8 cellular contexts compared by ENCODE assay signal in genomic region chr12:132492522-132492921, GRCh38. TPM values are rescaled to one million over a fixed set of nuclear protein-coding genes. Genes with fewer than 3 reads are reported as not detected.
DNase-seq lines count a peak whose midpoint lies in the region; ATAC-seq, FAIRE-seq and TF ChIP-seq lines count a peak whose summit lies in the region.

No MANE protein-coding gene starts in this region.

- CTCF ChIA-PET in A673 (lab: Charles Lee) (no interaction called here), HepG2 (lab: Yijun Ruan, JAX; ENCODE audit: low intra/inter-chr PET ratio, low total read pairs) (no interaction called here)

- TF ChIP-seq CTCF in A673 (conservative IDR thresholded peaks at IDR 0.05; ENCODE audit: low read depth, low read length) (no peak), HepG2 (CRISPR knock-in tag; IDR thresholded peaks at IDR 0.05) (no peak), tibial artery (IDR thresholded peaks at IDR 0.05) (no peak)

- H3K27me3 ChIP-seq in A673 (replicated peaks; ENCODE audit: insufficient read depth, low read depth, low read length, poor library complexity) (no peaks in the 10 kb centered on the region), HepG2 (ENCODE audit: control insufficient read depth in 1 of 2, insufficient read depth in 2 of 2, low read length in 2 of 2) (peaks cover 2 to 18% of the 10 kb centered on the region in 2 experiments), tibial artery (no peaks in the 10 kb centered on the region)

- TF ChIP-seq EP300 in HepG2 (IDR thresholded peaks at IDR 0.05; ENCODE audit: low read depth in 2 of 2, low read length in 2 of 2), result no peak
- no peak for TF ChIP-seq EP300 in HepG2 (CRISPR knock-in tag; IDR thresholded peaks at IDR 0.05; ENCODE audit: borderline replicate concordance)

- in situ Hi-C loops in SK-MEL-5 (cut with HindIII; ENCODE audit: low pct_unique_long_range_greater_than_20kb, low sequenced_read_pairs), result no loop called here
- in situ Hi-C loops in HepG2 (cut with HindIII; ENCODE audit: extremely low pct_ligation_motif_present, low pct_unique_long_range_greater_than_20kb), result no loop called here

- FAIRE-seq in HepG2 (lab: Jason Lieb, UNC), result no peak

- DNase-seq in A673 (ENCODE audit: low spot score) (no peak), SK-MEL-5 (ENCODE audit: low read depth, low spot score) (peak; percentile 45), HepG2 (ENCODE audit: low spot score) (no peak), NCI-H524 treated with DMSO at 0.1 percent for 48 hours (lab: John Stamatoyannopoulos, UW) (no peak), T1000 (lab: John Stamatoyannopoulos, UW) (no peak), tibial artery (no peak)

- no peak for TF ChIP-seq RAD21 in HepG2 (CRISPR knock-in tag; IDR thresholded peaks at IDR 0.05)

- H3K9ac ChIP-seq in HepG2 (ENCODE audit: insufficient read depth, low read depth, low read length), result 0 out of 2 replicates have a peak overlapping the region, but pooled peaks have one; percentile 80

- peak overlapping the region; percentile 99 for H3K4me2 ChIP-seq in HepG2 (ENCODE audit: low read depth, low read length)

- peak; percentile 29 for ATAC-seq in GM18861 (IDR thresholded peaks at IDR 0.05; ENCODE audit: unreplicated experiment)
- ATAC-seq in HepG2, result no peak
- no peak for ATAC-seq in GM18520 (IDR thresholded peaks at IDR 0.05; ENCODE audit: unreplicated experiment)

- BruUV-seq in A673 (replicated peaks; lab: Mats Ljungman, UMichigan) (no TSS peak), HepG2 (replicated peaks; lab: Mats Ljungman, UMichigan) (no TSS peak)

- POLR2A ChIA-PET in A673 (lab: Charles Lee; ENCODE audit: low non-redundant PET) (no interaction called here), HepG2 (lab: Yijun Ruan, JAX) (no interaction called here)

- no peak for TF ChIP-seq POLR2A in HepG2 (IDR thresholded peaks at IDR 0.05; ENCODE audit: insufficient read depth in 1 of 2, low read depth in 2 of 2, low read length in 2 of 2)

- H3K4me1 ChIP-seq in A673 (ENCODE audit: insufficient read depth, low read length, poor library complexity, severe bottlenecking) (peaks cover 17% of the 10 kb centered on the region), HepG2 (ENCODE audit: insufficient read depth, low read length) (peaks cover 62% of the 10 kb centered on the region), tibial artery (peaks cover 0 to 77% (median 64%) of the 10 kb centered on the region in 4 donors)

- WGBS in HepG2 (ENCODE audit: low lambda C conversion rate), result 89% methylated on average over 6 of the region's 12 CpGs

- H3K79me2 ChIP-seq in HepG2 (ENCODE audit: insufficient read depth, low read length), result peaks cover 68% of the 10 kb centered on the region

- intact Hi-C loops in A673 (cut with micrococcal nuclease; ENCODE audit: unreplicated experiment), result no loop called here
- intact Hi-C loops in HepG2 (cut with micrococcal nuclease; ENCODE audit: unreplicated experiment), result loop anchor here (2.0 kb wide), 1 partner anchor 24 kb away; no protein-coding TSS in a partner anchor
- intact Hi-C loops in tibial artery (cut with DNase I; ENCODE audit: low total_unique reads), result loop anchor here (5.0 kb wide), 1 partner anchor 600 kb away; the partner anchor contains the start of gene ULK1

- no peak overlapping the region for H2AFZ ChIP-seq in HepG2 (ENCODE audit: low read length)

- no peaks in the 10 kb centered on the region for H3K9me3 ChIP-seq in A673 (ENCODE audit: low read depth, low read length, poor library complexity, severe bottlenecking)
- H3K9me3 ChIP-seq in HepG2 (ENCODE audit: low read length), result no peaks in the 10 kb centered on the region
- no peaks in the 10 kb centered on the region for H3K9me3 ChIP-seq in tibial artery

- peaks cover 2% of the 10 kb centered on the region for H3K36me3 ChIP-seq in A673 (ENCODE audit: insufficient read depth, low read length, poor library complexity, severe bottlenecking)
- H3K36me3 ChIP-seq in HepG2 (replicated peaks in 1 of 2; ENCODE audit: control insufficient read depth in 1 of 2, insufficient read depth in 2 of 2, low read length in 2 of 2), result peaks cover 0 to 3% of the 10 kb centered on the region in 2 experiments; a peak in 4 of 5 replicates
- peaks cover 0 to 5% (median 0%) of the 10 kb centered on the region in 3 donors for H3K36me3 ChIP-seq in tibial artery

- H3K4me3 ChIP-seq in A673 (ENCODE audit: low read depth, low read length, poor library complexity, severe bottlenecking), result peak overlapping the region; percentile 72
- peak overlapping the region; percentile 16 to 88 (median 59); a peak in 3 of 6 replicates for H3K4me3 ChIP-seq in HepG2 (replicated peaks in 1 of 3; ENCODE audit: insufficient read depth in 1 of 3, low read depth in 2 of 3, low read length in 3 of 3)
- H3K4me3 ChIP-seq in tibial artery, result no peak overlapping the region

- peaks cover 69% of the 10 kb centered on the region for H4K20me1 ChIP-seq in HepG2 (ENCODE audit: insufficient read depth, low read length)

- H3K27ac ChIP-seq in A673 (ENCODE audit: low read depth, low read length, poor library complexity, severe bottlenecking) (no peak overlapping the region), HepG2 (ENCODE audit: extremely low read length, insufficient read depth, low read length) (no peak overlapping the region), tibial artery (no peak overlapping the region)

TF ChIP-seq in HepG2, 621 proteins besides CTCF, POLR2A, EP300 and RAD21 (continues in another document):
- TF ChIP-seq PTBP1 (IDR thresholded peaks at IDR 0.05; ENCODE audit: low read depth, low read length, poor library complexity, severe bottlenecking), result no peak
- TF ChIP-seq, protein P1, sequence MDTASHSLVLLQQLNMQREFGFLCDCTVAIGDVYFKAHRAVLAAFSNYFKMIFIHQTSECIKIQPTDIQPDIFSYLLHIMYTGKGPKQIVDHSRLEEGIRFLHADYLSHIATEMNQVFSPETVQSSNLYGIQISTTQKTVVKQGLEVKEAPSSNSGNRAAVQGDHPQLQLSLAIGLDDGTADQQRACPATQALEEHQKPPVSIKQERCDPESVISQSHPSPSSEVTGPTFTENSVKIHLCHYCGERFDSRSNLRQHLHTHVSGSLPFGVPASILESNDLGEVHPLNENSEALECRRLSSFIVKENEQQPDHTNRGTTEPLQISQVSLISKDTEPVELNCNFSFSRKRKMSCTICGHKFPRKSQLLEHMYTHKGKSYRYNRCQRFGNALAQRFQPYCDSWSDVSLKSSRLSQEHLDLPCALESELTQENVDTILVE (CRISPR knock-in tag; IDR thresholded peaks at IDR 0.05), result no peak

RNA-seq across cellular contexts. Expression of gene FBRSL1, which starts 2.6 kb away (rescaled TPM):
- total RNA-seq in A673 (2021), result 111 and 130 TPM in 2 replicates
- 4.1 and 5.5 TPM in 2 replicates for total RNA-seq in SK-MEL-5 (2014; rRNA removed; shearing (Covaris generic))
- 40.6 and 52.2 TPM in 2 replicates for polyA plus RNA-seq in SK-MEL-5 (2015; cell fraction: cytosol; rRNA removed)
- polyA plus RNA-seq in SK-MEL-5 (2015; cell fraction: nucleus; rRNA removed), result 75.7 and 87.6 TPM in 2 replicates
- total RNA-seq in HepG2 (2016; rRNA removed; fragmentation: Illumina TruSeq; extraction: Trizol), result 3.7 and 7.9 TPM in 2 replicates
- total RNA-seq in HepG2 (2016; cell fraction: cytosol; rRNA removed; fragmentation: Illumina TruSeq; extraction: Trizol; ENCODE audit: low read depth), result 2.7 and 3.6 TPM in 2 replicates
- total RNA-seq in HepG2 (2016; cell fraction: insoluble cytoplasmic fraction; rRNA removed; fragmentation: Illumina TruSeq; extraction: Trizol), result 5.4 and 6.9 TPM in 2 replicates
- 7.0 and 9.3 TPM in 2 replicates for total RNA-seq in HepG2 (2016; cell fraction: membrane; rRNA removed; fragmentation: Illumina TruSeq; extraction: Trizol)
- total RNA-seq in HepG2 (2016; cell fraction: nucleus; rRNA removed; fragmentation: Illumina TruSeq; extraction: Trizol), result 10.9 and 11.0 TPM in 2 replicates
- polyA plus RNA-seq in HepG2 (2011; rRNA removed), result 3.6 and 4.9 TPM in 2 replicates
- polyA plus RNA-seq in HepG2 (2011; cell fraction: cytosol; rRNA removed), result 3.0 and 6.0 TPM in 2 replicates
- polyA plus RNA-seq in HepG2 (2011; cell fraction: nucleus; rRNA removed), result 50.9 and 76.3 TPM in 2 replicates
- polyA plus RNA-seq in HepG2 (2012), result 25.5 and 31.0 TPM in 2 replicates
- polyA plus RNA-seq in HepG2 (2016; cell fraction: cytosol; fragmentation: Illumina TruSeq; extraction: Trizol; ENCODE audit: low read depth), result 5.9 and 6.4 TPM in 2 replicates
- polyA plus RNA-seq in HepG2 (2016; cell fraction: insoluble cytoplasmic fraction; fragmentation: Illumina TruSeq; extraction: Trizol; ENCODE audit: low read depth), result 20.0 and 28.2 TPM in 2 replicates
- polyA plus RNA-seq in HepG2 (2016; cell fraction: membrane; fragmentation: Illumina TruSeq; extraction: Trizol; ENCODE audit: low read depth), result 20.5 and 23.8 TPM in 2 replicates
- 64.1 and 69.3 TPM in 2 replicates for polyA plus RNA-seq in HepG2 (2016; cell fraction: nucleus; fragmentation: Illumina TruSeq; extraction: Trizol; ENCODE audit: insufficient read depth, low read depth)
- 3.8 and 7.6 TPM in 2 replicates for polyA minus RNA-seq in HepG2 (2011; rRNA and poly(A)+ RNA removed; ENCODE audit: low replicate concordance)
- polyA minus RNA-seq in HepG2 (2011; cell fraction: cytosol; rRNA and poly(A)+ RNA removed), result 17.3 and 28.7 TPM in 2 replicates
- 8.5 and 11.2 TPM in 2 replicates for polyA minus RNA-seq in HepG2 (2011; cell fraction: nucleus; rRNA and poly(A)+ RNA removed)

Comparison
In these comparisons a context has a peak if more than half of its experiments do, and no peak if none do; other contexts are left out.
1. H3K4me3 ChIP-seq: peak in A673 (single experiment) and HepG2 (3 of 3); none in tibial artery (0 of 2).